ENCODE assay signal across 8 cellular contexts in genomic region chr4:2811830-2812599, GRCh38. TPM values are rescaled to one million over a fixed set of nuclear protein-coding genes. Genes with fewer than 3 reads are reported as not detected.
A peak's percentile ranks its signal among the peaks of the same experiment; 100 is the strongest.
DNase-seq lines count a peak whose midpoint lies in the region; ATAC-seq, FAIRE-seq and TF ChIP-seq lines count a peak whose summit lies in the region.

No MANE protein-coding gene starts in this region.

- peaks cover 84 to 93% (median 89%) of the 10 kb centered on the region in 10 experiments for H3K4me1 ChIP-seq in BLaER1 treated with 17β-estradiol and CSF1 and Interleukin-3, amounts not matched to agents 10 nM and 100 nM
- H3K4me1 ChIP-seq in heart left ventricle = peaks cover 19 to 95% (median 54%) of the 10 kb centered on the region in 12 donors

- no peaks in the 10 kb centered on the region for H3K27me3 Mint-ChIP-seq in activated naive CD4-positive, alpha-beta T cell treated with anti-CD3 and anti-CD28 coated beads, Interleukin-2, amount 50 U/mL, for 24 hours

- ATAC-seq in HG03439 (IDR thresholded peaks at IDR 0.05; ENCODE audit: unreplicated experiment) (peak; percentile 49), heart left ventricle (peak; percentile 49 to 80 (median 72)), sciatic nerve (peak; percentile 88)

- no peak for TF ChIP-seq POLR2A in heart left ventricle (IDR thresholded peaks at IDR 0.05)

- H3K4me3 Mint-ChIP-seq in activated naive CD4-positive, alpha-beta T cell treated with anti-CD3 and anti-CD28 coated beads, Interleukin-2, amount 50 U/mL, for 24 hours = peak overlapping the region; percentile 95

- CTCF ChIA-PET in RWPE1 (lab: Yijun Ruan, JAX) = no interaction called here

- intact Hi-C loops in heart left ventricle (cut with DNase I) (no loop called here), sciatic nerve (cut with DNase I) (no loop called here)

- peak overlapping the region; percentile 76 to 99 (median 94) for H3K27ac ChIP-seq in BLaER1 treated with 17β-estradiol and CSF1 and Interleukin-3, amounts not matched to agents 10 nM and 100 nM
- H3K27ac ChIP-seq in RWPE1 (peak overlapping the region; percentile 61), heart left ventricle (peak overlapping the region; percentile 61 to 94 (median 82))

- H3K9me3 ChIP-seq in BLaER1 treated with 17β-estradiol and CSF1 and Interleukin-3, amounts not matched to agents 10 nM and 100 nM (replicated peaks in 1 of 11) = peaks cover 0 to 18% (median 7%) of the 10 kb centered on the region in 11 experiments; a peak in 7 of 22 replicates
- H3K9me3 ChIP-seq in heart left ventricle = peaks cover 0 to 8% (median 0%) of the 10 kb centered on the region in 12 donors

- H3K9ac ChIP-seq in BLaER1 treated with 17β-estradiol and CSF1 and Interleukin-3, amounts not matched to agents 10 nM and 100 nM = peak overlapping the region; percentile 77 to 96 (median 90)

- 46 to 52% (median 49%) methylated on average over 17 to 21 of the region's 21 CpGs for WGBS in heart left ventricle, 4 donors

- H3K9me3 Mint-ChIP-seq in activated naive CD4-positive, alpha-beta T cell treated with anti-CD3 and anti-CD28 coated beads, Interleukin-2, amount 50 U/mL, for 24 hours = no peaks in the 10 kb centered on the region

- DNase-seq in GM19239 (ENCODE audit: insufficient read length, low spot score) (peak; percentile 88), RWPE1 (ENCODE audit: low spot score) (no peak), heart left ventricle (peak; percentile 77 to 90 (median 81)), sciatic nerve (ENCODE audit: low spot score) (peak; percentile 81), NCI-H82 treated with DMSO at 0.1 percent for 48 hours (lab: John Stamatoyannopoulos, UW; ENCODE audit: unreplicated experiment) (no peak)

- peak overlapping the region; percentile 99 for H3K27ac Mint-ChIP-seq in activated naive CD4-positive, alpha-beta T cell treated with anti-CD3 and anti-CD28 coated beads, Interleukin-2, amount 50 U/mL, for 24 hours

- H3K36me3 ChIP-seq in BLaER1 treated with 17β-estradiol and CSF1 and Interleukin-3, amounts not matched to agents 10 nM and 100 nM = peaks cover 0 to 62% (median 29%) of the 10 kb centered on the region in 11 experiments; a peak in 14 of 22 replicates
- peaks cover 0 to 43% (median 0%) of the 10 kb centered on the region in 9 donors for H3K36me3 ChIP-seq in heart left ventricle

- peak; percentile 98 for FAIRE-seq in GM19239 (lab: Jason Lieb, UNC)

- POLR2A ChIA-PET in RWPE1 (lab: Yijun Ruan, JAX; ENCODE audit: low non-redundant PET) = interaction anchor here (0.7 kb wide), 1 partner anchor 52 kb away, joined by 3 read pairs; no protein-coding TSS in a partner anchor

- H3K36me3 Mint-ChIP-seq in activated naive CD4-positive, alpha-beta T cell treated with anti-CD3 and anti-CD28 coated beads, Interleukin-2, amount 50 U/mL, for 24 hours = peaks cover 6% of the 10 kb centered on the region

- TF ChIP-seq CTCF in RWPE1 (conservative IDR thresholded peaks at IDR 0.05; ENCODE audit: low read depth) (no peak), heart left ventricle (IDR thresholded peaks at IDR 0.05) (no peak)

- H3K4me3 ChIP-seq in BLaER1 treated with 17β-estradiol and CSF1 and Interleukin-3, amounts not matched to agents 10 nM and 100 nM = peak overlapping the region; percentile 46 to 85 (median 74)
- peak overlapping the region in 11 of 12 donors; percentile 8 to 74 (median 53) for H3K4me3 ChIP-seq in heart left ventricle

- peak overlapping the region; percentile 89 to 100 (median 98) for H3K4me2 ChIP-seq in BLaER1 treated with 17β-estradiol and CSF1 and Interleukin-3, amounts not matched to agents 10 nM and 100 nM

- peaks cover 34 to 95% (median 51%) of the 10 kb centered on the region in 11 experiments for H4K20me1 ChIP-seq in BLaER1 treated with 17β-estradiol and CSF1 and Interleukin-3, amounts not matched to agents 10 nM and 100 nM

- peaks cover 55% of the 10 kb centered on the region for H3K4me1 Mint-ChIP-seq in activated naive CD4-positive, alpha-beta T cell treated with anti-CD3 and anti-CD28 coated beads, Interleukin-2, amount 50 U/mL, for 24 hours

- H3K27me3 ChIP-seq in BLaER1 treated with 17β-estradiol and CSF1 and Interleukin-3, amounts not matched to agents 10 nM and 100 nM = peaks cover 0 to 5% (median 3%) of the 10 kb centered on the region in 11 experiments; a peak in 9 of 22 replicates
- no peaks in the 10 kb centered on the region for H3K27me3 ChIP-seq in heart left ventricle

RNA-seq across cellular contexts. Expression of gene SH3BP2, which starts 19.1 kb away (rescaled TPM):
- total RNA-seq in heart left ventricle (10 to 100 TPM; 10.4 to 70.2 (median 23.5) TPM), sciatic nerve (82.7 TPM)
- polyA plus RNA-seq in heart left ventricle = 10 to 100 TPM; 17.1 to 24.5 TPM

RNA-seq across cellular contexts. Expression of gene ADD1, which starts 31.6 kb away (rescaled TPM):
- 100 to 1,000 TPM; 179 to 275 (median 215) TPM for total RNA-seq in heart left ventricle
- polyA plus RNA-seq in heart left ventricle = 100 to 1,000 TPM; 193 to 269 TPM
- total RNA-seq in sciatic nerve = 429 TPM

RNA-seq across cellular contexts. Expression of gene TNIP2, which starts 55.9 kb away (rescaled TPM):
- total RNA-seq in heart left ventricle (10 to 100 TPM; 12.6 to 94.5 (median 23.4) TPM), sciatic nerve (34.9 TPM)
- polyA plus RNA-seq in heart left ventricle = 10 to 100 TPM; 21.7 to 37.3 TPM

Comparison
In these comparisons a context has a peak if more than half of its experiments do, and no peak if none do; other contexts are left out.
1. DNase-seq: peak in GM19239 (single experiment), heart left ventricle (5 of 5) and sciatic nerve (single experiment); none in RWPE1 (single experiment) and NCI-H82 treated with DMSO at 0.1 percent for 48 hours (single experiment).
2. Peak in every context shown above with its lines, with median percentiles within 50 percentile points of each other: H3K27ac ChIP-seq and ATAC-seq.